Comparison of ENCODE assay signal across 16 cellular contexts in genomic region chr13:59744747-59745394, GRCh38.
DNase-seq lines count a peak whose midpoint lies in the region; ATAC-seq and TF ChIP-seq lines count a peak whose summit lies in the region.
"Had no signal": no experiment of that assay in that cellular context is flagged by ENCODE, and none has a peak within 500 bp of the region (broad histone marks: within the 10 kb centered on the region; RNA-seq: fewer than 3 reads in every experiment).

No MANE protein-coding gene starts in this region.

- peak; percentile 35 for ATAC-seq in GM18873 (IDR thresholded peaks at IDR 0.05; ENCODE audit: low FRiP score, unreplicated experiment)
- peak; percentile 45 for ATAC-seq in HG02610 (IDR thresholded peaks at IDR 0.05; ENCODE audit: unreplicated experiment)
- no peak for ATAC-seq in left colon
- ATAC-seq: CD8-positive, alpha-beta T cell had no signal

- peaks cover 6% of the 10 kb centered on the region for H3K4me1 Mint-ChIP-seq in nephron
- H3K4me1 Mint-ChIP-seq in CD4-positive, alpha-beta memory T cell: peaks cover 0 to 4% (median 0%) of the 10 kb centered on the region in 4 donors

- no peaks in the 10 kb centered on the region for H3K27me3 Mint-ChIP-seq in nephron (ENCODE audit: low read depth)
- no peaks in the 10 kb centered on the region for H3K27me3 Mint-ChIP-seq in CD4-positive, alpha-beta memory T cell

- CTCF ChIA-PET in CD4-positive, alpha-beta memory T cell (lab: Charles Lee; ENCODE audit: partially characterized antibody): no interaction called here

- peak overlapping the region; percentile 59 to 79 (median 63) for H3K27ac Mint-ChIP-seq in nephron
- H3K27ac Mint-ChIP-seq in CD4-positive, alpha-beta memory T cell: no peak overlapping the region
- H3K27ac Mint-ChIP-seq: activated T-helper 2 cell treated with anti-CD3 and anti-CD28 coated beads, Interferon-gamma antibody, Interleukin-2, Interleukin-4, amounts not matched to agents 10 μg/mL and 5 μg/mL and 100 μg/mL, durations not matched to agents 14 hours and 24 hours and 36 hours; CD8-positive, alpha-beta T cell had no signal

- H3K9me3 ChIP-seq in transverse colon: no peaks in the 10 kb centered on the region
- H3K9me3 ChIP-seq in CD4-positive, alpha-beta memory T cell (ENCODE audit: control insufficient read depth in 1 of 2, low read length in 2 of 2): no peaks in the 10 kb centered on the region

- H3K4me3 Mint-ChIP-seq in nephron: no peak overlapping the region
- no peak overlapping the region for H3K4me3 Mint-ChIP-seq in CD4-positive, alpha-beta memory T cell
- H3K4me3 Mint-ChIP-seq: CD8-positive, alpha-beta T cell had no signal

- H3K9me3 Mint-ChIP-seq in nephron: no peaks in the 10 kb centered on the region
- H3K9me3 Mint-ChIP-seq in CD4-positive, alpha-beta memory T cell: peaks cover 0 to 5% (median 0%) of the 10 kb centered on the region in 8 donors
- H3K9me3 Mint-ChIP-seq: activated T-helper 2 cell treated with anti-CD3 and anti-CD28 coated beads, Interferon-gamma antibody, Interleukin-2, Interleukin-4, amounts not matched to agents 10 μg/mL and 5 μg/mL and 100 μg/mL, durations not matched to agents 14 hours and 24 hours and 36 hours; CD8-positive, alpha-beta T cell had no signal

- 79 to 81% methylated on average over 2 of the region's 2 CpGs for WGBS in transverse colon (ENCODE audit: low coverage in 1 of 2), 2 donors

- TF ChIP-seq CTCF in nephron (IDR thresholded peaks at IDR 0.05; ENCODE audit: unreplicated experiment in 3 of 3) (no peak), transverse colon (IDR thresholded peaks at IDR 0.05) (no peak)

- no peaks in the 10 kb centered on the region for H3K4me1 ChIP-seq in transverse colon
- H3K4me1 ChIP-seq in CD4-positive, alpha-beta memory T cell (ENCODE audit: insufficient read depth, low read length): no peaks in the 10 kb centered on the region

- H3K36me3 ChIP-seq in transverse colon: no peaks in the 10 kb centered on the region
- no peaks in the 10 kb centered on the region for H3K36me3 ChIP-seq in CD4-positive, alpha-beta memory T cell (ENCODE audit: insufficient read depth, low read length)

- intact Hi-C loops in transverse colon (cut with DNase I; ENCODE audit: low total_unique reads) (no loop called here), left colon (cut with DNase I, micrococcal nuclease) (no loop called here)
- intact Hi-C loops in CD4-positive, alpha-beta memory T cell (cut with micrococcal nuclease): no loop called here

- no peaks in the 10 kb centered on the region for H3K27me3 ChIP-seq in transverse colon
- no peaks in the 10 kb centered on the region for H3K27me3 ChIP-seq in CD4-positive, alpha-beta memory T cell (ENCODE audit: insufficient read depth, low read length)

- no peak for TF ChIP-seq EP300 in transverse colon (IDR thresholded peaks at IDR 0.05; ENCODE audit: low read depth)

- in situ Hi-C loops in transverse colon (cut with MboI; ENCODE audit: low pct_ligation_motif_present in 1 of 4, low pct_unique_long_range_greater_than_20kb in 1 of 4, low sequenced_read_pairs in 3 of 4): no loop called here

- no peak overlapping the region for H3K27ac ChIP-seq in transverse colon
- no peak overlapping the region for H3K27ac ChIP-seq in CD4-positive, alpha-beta memory T cell (ENCODE audit: low read depth, low read length)

- DNase-seq in OCI-M1 (lab: John Stamatoyannopoulos, UW) (peak; percentile 32), A172 (ENCODE audit: low spot score) (no peak), transverse colon (no peak), left colon (no peak)
- DNase-seq in CD4-positive, alpha-beta memory T cell: no peak
- DNase-seq: activated CD4-positive, alpha-beta T cell treated with anti-CD3 and anti-CD28 coated beads for 1 hour; CD8-positive, alpha-beta T cell; dermis blood vessel endothelial cell; KBM-7; midbrain; NCI-H2171; SHP77 had no signal

- no peak for TF ChIP-seq POLR2A in transverse colon (IDR thresholded peaks at IDR 0.05)

- POLR2A ChIA-PET in CD4-positive, alpha-beta memory T cell (lab: Charles Lee; ENCODE audit: partially characterized antibody): no interaction called here

- H3K36me3 Mint-ChIP-seq in nephron (ENCODE audit: low read depth): no peaks in the 10 kb centered on the region
- no peaks in the 10 kb centered on the region for H3K36me3 Mint-ChIP-seq in CD4-positive, alpha-beta memory T cell
- H3K36me3 Mint-ChIP-seq: CD8-positive, alpha-beta T cell had no signal

- no peak overlapping the region for H3K4me3 ChIP-seq in transverse colon
- no peak overlapping the region for H3K4me3 ChIP-seq in CD4-positive, alpha-beta memory T cell (ENCODE audit: low read length in 2 of 2)

Comparison
In these comparisons a context has a peak if more than half of its experiments do, and no peak if none do; other contexts are left out.
1. H3K27ac Mint-ChIP-seq: peak in nephron (3 of 3); none in CD4-positive, alpha-beta memory T cell (0 of 7).